Comparison of ENCODE assay signal across 1 cellular context in genomic region chr16:48366165-48367093, GRCh38.
TF ChIP-seq lines count a peak whose summit lies in the region.

No MANE protein-coding gene starts in this region.

TF ChIP-seq in K562, 482 proteins besides CTCF, POLR2A, EP300 and RAD21 (continued from another document and continues in another):
- TF ChIP-seq, protein P1, sequence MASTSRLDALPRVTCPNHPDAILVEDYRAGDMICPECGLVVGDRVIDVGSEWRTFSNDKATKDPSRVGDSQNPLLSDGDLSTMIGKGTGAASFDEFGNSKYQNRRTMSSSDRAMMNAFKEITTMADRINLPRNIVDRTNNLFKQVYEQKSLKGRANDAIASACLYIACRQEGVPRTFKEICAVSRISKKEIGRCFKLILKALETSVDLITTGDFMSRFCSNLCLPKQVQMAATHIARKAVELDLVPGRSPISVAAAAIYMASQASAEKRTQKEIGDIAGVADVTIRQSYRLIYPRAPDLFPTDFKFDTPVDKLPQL (IDR thresholded peaks at IDR 0.05; ENCODE audit: extremely low read depth, insufficient read length), result no peak
- TF ChIP-seq ATF1 (CRISPR knock-in tag; IDR thresholded peaks at IDR 0.05) (no peak), ATF1 (tag; IDR thresholded peaks at IDR 0.05) (peak; percentile 66; the same call in 1 of the 2 replicates), ZNF583 (CRISPR knock-in tag; IDR thresholded peaks at IDR 0.05) (no peak), ZNF780A (CRISPR knock-in tag; IDR thresholded peaks at IDR 0.05) (no peak), GATA2 (CRISPR knock-in tag; IDR thresholded peaks at IDR 0.05) (no peak), CBFA2T3 (IDR thresholded peaks at IDR 0.05) (no peak), XRCC3 (IDR thresholded peaks at IDR 0.05) (no peak), ZBTB11 (CRISPR knock-in tag; IDR thresholded peaks at IDR 0.05) (no peak), HDAC1 (IDR thresholded peaks at IDR 0.05) (peak in 1 of 2 experiments; percentile 23; a peak in 2 of 4 replicates), JUNB (CRISPR knock-in tag; conservative IDR thresholded peaks at IDR 0.05) (no peak), RBM25 (IDR thresholded peaks at IDR 0.05; ENCODE audit: low read depth, low read length, severe bottlenecking) (no peak), NR2C1 (IDR thresholded peaks at IDR 0.05) (no peak; the same call in 1 of the 2 replicates), NR2C1 (tag; IDR thresholded peaks at IDR 0.05) (no peak; the same call in 1 of the 2 replicates), ZNF347 (CRISPR knock-in tag; IDR thresholded peaks at IDR 0.05; ENCODE audit: low read depth) (no peak), ZNF766 (CRISPR knock-in tag; conservative IDR thresholded peaks at IDR 0.05) (peak; percentile 85), TEAD1 (CRISPR knock-in tag; IDR thresholded peaks at IDR 0.05) (0 out of 4 replicates have a peak, but pooled peaks of 1 of the 2 experiments have one; percentile 9), ZNF282 (CRISPR knock-in tag; IDR thresholded peaks at IDR 0.05) (no peak), SAFB2 (IDR thresholded peaks at IDR 0.05; ENCODE audit: borderline replicate concordance, low read depth, low read length, severe bottlenecking) (no peak), CBX3 (IDR thresholded peaks at IDR 0.05; ENCODE audit: borderline replicate concordance in 1 of 2, low read length in 2 of 2) (no peak), HIVEP1 (CRISPR knock-in tag; IDR thresholded peaks at IDR 0.05) (no peak), CAMTA2 (CRISPR knock-in tag; conservative IDR thresholded peaks at IDR 0.05) (no peak), RBM34 (IDR thresholded peaks at IDR 0.05; ENCODE audit: borderline replicate concordance, insufficient read depth, low read length) (no peak), ID3 (CRISPR knock-in tag; IDR thresholded peaks at IDR 0.05) (no peak), ID3 (tag; IDR thresholded peaks at IDR 0.05) (no peak), POLR2G (IDR thresholded peaks at IDR 0.05; ENCODE audit: low read depth, low read length) (no peak), RBFOX2 (IDR thresholded peaks at IDR 0.05; ENCODE audit: low read depth, low read length) (peak; percentile 10), TCF7 (IDR thresholded peaks at IDR 0.05; ENCODE audit: borderline replicate concordance) (no peak), ZNF507 (tag; conservative IDR thresholded peaks at IDR 0.05) (no peak), NBN (IDR thresholded peaks at IDR 0.05; ENCODE audit: low read depth) (no peak), HINFP (tag; conservative IDR thresholded peaks at IDR 0.05; ENCODE audit: low read depth) (no peak), NR0B1 (IDR thresholded peaks at IDR 0.05; ENCODE audit: partially characterized antibody) (no peak), ZNF764 (CRISPR knock-in tag; IDR thresholded peaks at IDR 0.05; ENCODE audit: low read depth) (no peak), ZNF830 (CRISPR knock-in tag; IDR thresholded peaks at IDR 0.05) (no peak), TBL1XR1 (IDR thresholded peaks at IDR 0.05; ENCODE audit: low read length in 2 of 2) (0 out of 4 replicates have a peak, but pooled peaks of 1 of the 2 experiments have one; percentile 32), BMI1 (IDR thresholded peaks at IDR 0.05; ENCODE audit: low read length) (no peak), ZNF707 (CRISPR knock-in tag; conservative IDR thresholded peaks at IDR 0.05) (no peak), ZBTB1 (CRISPR knock-in tag; IDR thresholded peaks at IDR 0.05; ENCODE audit: borderline replicate concordance, low read depth) (no peak), HLTF (IDR thresholded peaks at IDR 0.05) (no peak), L3MBTL2 (IDR thresholded peaks at IDR 0.05) (no peak; the same call in 1 of the 2 replicates), ELF4 (CRISPR knock-in tag; IDR thresholded peaks at IDR 0.05) (no peak), ARHGAP35 (IDR thresholded peaks at IDR 0.05; ENCODE audit: partially characterized antibody) (no peak), POLR3A (IDR thresholded peaks at IDR 0.05; ENCODE audit: borderline replicate concordance, extremely low read depth, insufficient read depth, insufficient read length) (no peak), SAFB (IDR thresholded peaks at IDR 0.05; ENCODE audit: borderline replicate concordance, low read depth, low read length) (no peak), ZNF785 (CRISPR knock-in tag; IDR thresholded peaks at IDR 0.05) (no peak), SPI1 (IDR thresholded peaks at IDR 0.05; ENCODE audit: borderline replicate concordance, low read depth, low read length) (no peak), FOXJ3 (CRISPR knock-in tag; IDR thresholded peaks at IDR 0.05) (no peak), ERF (CRISPR knock-in tag; IDR thresholded peaks at IDR 0.05) (no peak), LCOR (CRISPR knock-in tag; IDR thresholded peaks at IDR 0.05) (no peak), MYC (IDR thresholded peaks at IDR 0.05; ENCODE audit: low read depth, low read length) (peak; percentile 96), MYC (CRISPR knock-in tag; IDR thresholded peaks at IDR 0.05; ENCODE audit: borderline replicate concordance, low read depth) (no peak), BRD9 (IDR thresholded peaks at IDR 0.05; ENCODE audit: low read depth, partially characterized antibody) (peak; percentile 86), ZNF134 (CRISPR knock-in tag; conservative IDR thresholded peaks at IDR 0.05) (no peak), CBFA2T2 (conservative IDR thresholded peaks at IDR 0.05) (no peak)
- TF ChIP-seq, protein P2, sequence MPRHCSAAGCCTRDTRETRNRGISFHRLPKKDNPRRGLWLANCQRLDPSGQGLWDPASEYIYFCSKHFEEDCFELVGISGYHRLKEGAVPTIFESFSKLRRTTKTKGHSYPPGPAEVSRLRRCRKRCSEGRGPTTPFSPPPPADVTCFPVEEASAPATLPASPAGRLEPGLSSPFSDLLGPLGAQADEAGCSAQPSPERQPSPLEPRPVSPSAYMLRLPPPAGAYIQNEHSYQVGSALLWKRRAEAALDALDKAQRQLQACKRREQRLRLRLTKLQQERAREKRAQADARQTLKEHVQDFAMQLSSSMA (CRISPR knock-in tag; IDR thresholded peaks at IDR 0.05), result no peak
- TF ChIP-seq, protein P3, sequence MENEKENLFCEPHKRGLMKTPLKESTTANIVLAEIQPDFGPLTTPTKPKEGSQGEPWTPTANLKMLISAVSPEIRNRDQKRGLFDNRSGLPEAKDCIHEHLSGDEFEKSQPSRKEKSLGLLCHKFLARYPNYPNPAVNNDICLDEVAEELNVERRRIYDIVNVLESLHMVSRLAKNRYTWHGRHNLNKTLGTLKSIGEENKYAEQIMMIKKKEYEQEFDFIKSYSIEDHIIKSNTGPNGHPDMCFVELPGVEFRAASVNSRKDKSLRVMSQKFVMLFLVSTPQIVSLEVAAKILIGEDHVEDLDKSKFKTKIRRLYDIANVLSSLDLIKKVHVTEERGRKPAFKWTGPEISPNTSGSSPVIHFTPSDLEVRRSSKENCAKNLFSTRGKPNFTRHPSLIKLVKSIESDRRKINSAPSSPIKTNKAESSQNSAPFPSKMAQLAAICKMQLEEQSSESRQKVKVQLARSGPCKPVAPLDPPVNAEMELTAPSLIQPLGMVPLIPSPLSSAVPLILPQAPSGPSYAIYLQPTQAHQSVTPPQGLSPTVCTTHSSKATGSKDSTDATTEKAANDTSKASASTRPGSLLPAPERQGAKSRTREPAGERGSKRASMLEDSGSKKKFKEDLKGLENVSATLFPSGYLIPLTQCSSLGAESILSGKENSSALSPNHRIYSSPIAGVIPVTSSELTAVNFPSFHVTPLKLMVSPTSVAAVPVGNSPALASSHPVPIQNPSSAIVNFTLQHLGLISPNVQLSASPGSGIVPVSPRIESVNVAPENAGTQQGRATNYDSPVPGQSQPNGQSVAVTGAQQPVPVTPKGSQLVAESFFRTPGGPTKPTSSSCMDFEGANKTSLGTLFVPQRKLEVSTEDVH (IDR thresholded peaks at IDR 0.05; ENCODE audit: low read depth, partially characterized antibody), result peak; percentile 59
- TF ChIP-seq, protein P4, sequence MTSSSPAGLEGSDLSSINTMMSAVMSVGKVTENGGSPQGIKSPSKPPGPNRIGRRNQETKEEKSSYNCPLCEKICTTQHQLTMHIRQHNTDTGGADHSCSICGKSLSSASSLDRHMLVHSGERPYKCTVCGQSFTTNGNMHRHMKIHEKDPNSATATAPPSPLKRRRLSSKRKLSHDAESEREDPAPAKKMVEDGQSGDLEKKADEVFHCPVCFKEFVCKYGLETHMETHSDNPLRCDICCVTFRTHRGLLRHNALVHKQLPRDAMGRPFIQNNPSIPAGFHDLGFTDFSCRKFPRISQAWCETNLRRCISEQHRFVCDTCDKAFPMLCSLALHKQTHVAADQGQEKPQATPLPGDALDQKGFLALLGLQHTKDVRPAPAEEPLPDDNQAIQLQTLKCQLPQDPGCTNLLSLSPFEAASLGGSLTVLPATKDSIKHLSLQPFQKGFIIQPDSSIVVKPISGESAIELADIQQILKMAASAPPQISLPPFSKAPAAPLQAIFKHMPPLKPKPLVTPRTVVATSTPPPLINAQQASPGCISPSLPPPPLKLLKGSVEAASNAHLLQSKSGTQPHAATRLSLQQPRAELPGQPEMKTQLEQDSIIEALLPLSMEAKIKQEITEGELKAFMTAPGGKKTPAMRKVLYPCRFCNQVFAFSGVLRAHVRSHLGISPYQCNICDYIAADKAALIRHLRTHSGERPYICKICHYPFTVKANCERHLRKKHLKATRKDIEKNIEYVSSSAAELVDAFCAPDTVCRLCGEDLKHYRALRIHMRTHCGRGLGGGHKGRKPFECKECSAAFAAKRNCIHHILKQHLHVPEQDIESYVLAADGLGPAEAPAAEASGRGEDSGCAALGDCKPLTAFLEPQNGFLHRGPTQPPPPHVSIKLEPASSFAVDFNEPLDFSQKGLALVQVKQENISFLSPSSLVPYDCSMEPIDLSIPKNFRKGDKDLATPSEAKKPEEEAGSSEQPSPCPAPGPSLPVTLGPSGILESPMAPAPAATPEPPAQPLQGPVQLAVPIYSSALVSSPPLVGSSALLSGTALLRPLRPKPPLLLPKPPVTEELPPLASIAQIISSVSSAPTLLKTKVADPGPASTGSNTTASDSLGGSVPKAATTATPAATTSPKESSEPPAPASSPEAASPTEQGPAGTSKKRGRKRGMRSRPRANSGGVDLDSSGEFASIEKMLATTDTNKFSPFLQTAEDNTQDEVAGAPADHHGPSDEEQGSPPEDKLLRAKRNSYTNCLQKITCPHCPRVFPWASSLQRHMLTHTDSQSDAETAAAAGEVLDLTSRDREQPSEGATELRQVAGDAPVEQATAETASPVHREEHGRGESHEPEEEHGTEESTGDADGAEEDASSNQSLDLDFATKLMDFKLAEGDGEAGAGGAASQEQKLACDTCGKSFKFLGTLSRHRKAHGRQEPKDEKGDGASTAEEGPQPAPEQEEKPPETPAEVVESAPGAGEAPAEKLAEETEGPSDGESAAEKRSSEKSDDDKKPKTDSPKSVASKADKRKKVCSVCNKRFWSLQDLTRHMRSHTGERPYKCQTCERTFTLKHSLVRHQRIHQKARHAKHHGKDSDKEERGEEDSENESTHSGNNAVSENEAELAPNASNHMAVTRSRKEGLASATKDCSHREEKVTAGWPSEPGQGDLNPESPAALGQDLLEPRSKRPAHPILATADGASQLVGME (CRISPR knock-in tag; IDR thresholded peaks at IDR 0.05), result no peak
